1 cellular context compared by ENCODE assay signal in the genomic region with DNA sequence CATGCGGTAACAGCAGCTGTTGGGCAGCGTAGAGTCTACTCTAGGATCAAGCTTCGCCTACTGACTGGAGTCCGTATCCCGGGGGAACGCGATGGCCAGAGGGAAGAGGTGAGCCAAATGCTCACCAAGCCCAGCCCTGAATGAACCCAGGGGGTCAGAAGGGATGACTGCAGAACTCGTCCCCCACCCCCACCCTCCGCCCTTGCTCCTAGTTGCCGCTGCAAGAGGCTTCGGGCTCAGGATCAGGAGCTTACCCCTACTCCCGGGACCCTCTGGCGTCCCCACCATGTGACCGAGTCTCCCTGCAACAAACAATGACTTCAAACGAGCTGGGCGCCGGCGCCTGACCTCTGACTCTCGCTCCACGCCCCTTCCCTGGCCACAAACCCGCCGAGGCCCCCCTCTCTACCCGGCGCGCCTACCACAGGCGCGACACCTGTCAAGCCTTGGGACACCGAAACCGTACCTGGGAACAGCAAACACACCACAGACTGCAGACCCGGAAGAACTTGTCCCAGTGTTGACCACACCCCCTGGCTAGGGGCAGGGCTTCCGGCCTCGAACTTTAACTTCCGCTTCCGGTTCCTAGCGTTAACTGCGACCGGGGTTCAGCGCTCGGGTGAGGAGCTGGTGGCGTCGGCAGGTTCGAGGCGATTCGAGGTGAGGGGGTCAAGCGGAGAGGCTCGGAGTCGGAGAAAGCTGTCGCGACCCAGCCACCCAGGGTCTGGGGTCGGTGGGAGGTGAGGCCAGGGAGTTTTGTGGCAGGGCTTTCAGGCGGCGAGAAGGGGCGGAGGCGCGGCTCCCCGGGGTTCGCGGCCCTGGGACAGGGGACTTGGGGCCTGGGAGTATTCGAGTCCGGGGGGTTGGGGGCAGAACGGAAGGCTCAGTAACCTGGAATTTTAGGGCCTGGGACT.
TF ChIP-seq lines count a peak whose summit lies in the region.

Gene UBL5 (plus strand): TSS at position 594 of the 914 bp plus-strand sequence. CDS start 420 bp downstream, outside the sequence.

TF ChIP-seq in HepG2, 621 proteins besides CTCF, POLR2A, EP300 and RAD21 (continued from another document and continues in another):
- peak; percentile 96 for TF ChIP-seq PHF8 (CRISPR knock-in tag; IDR thresholded peaks at IDR 0.05)
- TF ChIP-seq, protein P1, sequence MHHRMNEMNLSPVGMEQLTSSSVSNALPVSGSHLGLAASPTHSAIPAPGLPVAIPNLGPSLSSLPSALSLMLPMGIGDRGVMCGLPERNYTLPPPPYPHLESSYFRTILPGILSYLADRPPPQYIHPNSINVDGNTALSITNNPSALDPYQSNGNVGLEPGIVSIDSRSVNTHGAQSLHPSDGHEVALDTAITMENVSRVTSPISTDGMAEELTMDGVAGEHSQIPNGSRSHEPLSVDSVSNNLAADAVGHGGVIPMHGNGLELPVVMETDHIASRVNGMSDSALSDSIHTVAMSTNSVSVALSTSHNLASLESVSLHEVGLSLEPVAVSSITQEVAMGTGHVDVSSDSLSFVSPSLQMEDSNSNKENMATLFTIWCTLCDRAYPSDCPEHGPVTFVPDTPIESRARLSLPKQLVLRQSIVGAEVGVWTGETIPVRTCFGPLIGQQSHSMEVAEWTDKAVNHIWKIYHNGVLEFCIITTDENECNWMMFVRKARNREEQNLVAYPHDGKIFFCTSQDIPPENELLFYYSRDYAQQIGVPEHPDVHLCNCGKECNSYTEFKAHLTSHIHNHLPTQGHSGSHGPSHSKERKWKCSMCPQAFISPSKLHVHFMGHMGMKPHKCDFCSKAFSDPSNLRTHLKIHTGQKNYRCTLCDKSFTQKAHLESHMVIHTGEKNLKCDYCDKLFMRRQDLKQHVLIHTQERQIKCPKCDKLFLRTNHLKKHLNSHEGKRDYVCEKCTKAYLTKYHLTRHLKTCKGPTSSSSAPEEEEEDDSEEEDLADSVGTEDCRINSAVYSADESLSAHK (CRISPR knock-in tag; IDR thresholded peaks at IDR 0.05; ENCODE audit: borderline replicate concordance), result 0 out of 2 replicates have a peak, but pooled peaks have one; percentile 70
- TF ChIP-seq ZNF510 (CRISPR knock-in tag; IDR thresholded peaks at IDR 0.05; ENCODE audit: low read depth), result 0 out of 2 replicates have a peak, but pooled peaks have one; percentile 35
- no peak for TF ChIP-seq CREB1 (IDR thresholded peaks at IDR 0.05)
- peak; percentile 59; the same call in 1 of the 2 replicates for TF ChIP-seq CREB1 (CRISPR knock-in tag; IDR thresholded peaks at IDR 0.05)
- TF ChIP-seq, protein P2, sequence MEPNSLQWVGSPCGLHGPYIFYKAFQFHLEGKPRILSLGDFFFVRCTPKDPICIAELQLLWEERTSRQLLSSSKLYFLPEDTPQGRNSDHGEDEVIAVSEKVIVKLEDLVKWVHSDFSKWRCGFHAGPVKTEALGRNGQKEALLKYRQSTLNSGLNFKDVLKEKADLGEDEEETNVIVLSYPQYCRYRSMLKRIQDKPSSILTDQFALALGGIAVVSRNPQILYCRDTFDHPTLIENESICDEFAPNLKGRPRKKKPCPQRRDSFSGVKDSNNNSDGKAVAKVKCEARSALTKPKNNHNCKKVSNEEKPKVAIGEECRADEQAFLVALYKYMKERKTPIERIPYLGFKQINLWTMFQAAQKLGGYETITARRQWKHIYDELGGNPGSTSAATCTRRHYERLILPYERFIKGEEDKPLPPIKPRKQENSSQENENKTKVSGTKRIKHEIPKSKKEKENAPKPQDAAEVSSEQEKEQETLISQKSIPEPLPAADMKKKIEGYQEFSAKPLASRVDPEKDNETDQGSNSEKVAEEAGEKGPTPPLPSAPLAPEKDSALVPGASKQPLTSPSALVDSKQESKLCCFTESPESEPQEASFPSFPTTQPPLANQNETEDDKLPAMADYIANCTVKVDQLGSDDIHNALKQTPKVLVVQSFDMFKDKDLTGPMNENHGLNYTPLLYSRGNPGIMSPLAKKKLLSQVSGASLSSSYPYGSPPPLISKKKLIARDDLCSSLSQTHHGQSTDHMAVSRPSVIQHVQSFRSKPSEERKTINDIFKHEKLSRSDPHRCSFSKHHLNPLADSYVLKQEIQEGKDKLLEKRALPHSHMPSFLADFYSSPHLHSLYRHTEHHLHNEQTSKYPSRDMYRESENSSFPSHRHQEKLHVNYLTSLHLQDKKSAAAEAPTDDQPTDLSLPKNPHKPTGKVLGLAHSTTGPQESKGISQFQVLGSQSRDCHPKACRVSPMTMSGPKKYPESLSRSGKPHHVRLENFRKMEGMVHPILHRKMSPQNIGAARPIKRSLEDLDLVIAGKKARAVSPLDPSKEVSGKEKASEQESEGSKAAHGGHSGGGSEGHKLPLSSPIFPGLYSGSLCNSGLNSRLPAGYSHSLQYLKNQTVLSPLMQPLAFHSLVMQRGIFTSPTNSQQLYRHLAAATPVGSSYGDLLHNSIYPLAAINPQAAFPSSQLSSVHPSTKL (CRISPR knock-in tag; IDR thresholded peaks at IDR 0.05), result peak; percentile 54
- 0 out of 2 replicates have a peak, but pooled peaks have one; percentile 17 for TF ChIP-seq ZHX2 (IDR thresholded peaks at IDR 0.05; ENCODE audit: low read depth)
- TF ChIP-seq ZHX2 (CRISPR knock-in tag; IDR thresholded peaks at IDR 0.05; ENCODE audit: borderline replicate concordance), result no peak
- TF ChIP-seq ZNF232 (CRISPR knock-in tag; IDR thresholded peaks at IDR 0.05; ENCODE audit: borderline replicate concordance), result no peak
- no peak for TF ChIP-seq ZNF83 (CRISPR knock-in tag; IDR thresholded peaks at IDR 0.05; ENCODE audit: borderline replicate concordance)
- TF ChIP-seq PHF5A (CRISPR knock-in tag; IDR thresholded peaks at IDR 0.05; ENCODE audit: low read depth, unreplicated experiment), result no peak
- TF ChIP-seq ZNF552 (CRISPR knock-in tag; IDR thresholded peaks at IDR 0.05; ENCODE audit: borderline replicate concordance), result peak; percentile 47; the same call in 1 of the 2 replicates
- TF ChIP-seq ZNF788 (CRISPR knock-in tag; IDR thresholded peaks at IDR 0.05; ENCODE audit: borderline replicate concordance), result peak; percentile 66; the same call in 1 of the 2 replicates
- TF ChIP-seq CAMTA2 (CRISPR knock-in tag; IDR thresholded peaks at IDR 0.05; ENCODE audit: borderline replicate concordance), result 0 out of 2 replicates have a peak, but pooled peaks have one; percentile 31
- peak; percentile 63; the same call in 1 of the 2 replicates for TF ChIP-seq ZBTB26 (CRISPR knock-in tag; IDR thresholded peaks at IDR 0.05; ENCODE audit: borderline replicate concordance)
- TF ChIP-seq ZNF790 (CRISPR knock-in tag; IDR thresholded peaks at IDR 0.05; ENCODE audit: borderline replicate concordance), result no peak
- no peak for TF ChIP-seq ZNF101 (CRISPR knock-in tag; IDR thresholded peaks at IDR 0.05; ENCODE audit: borderline replicate concordance, low read depth)
- TF ChIP-seq ZKSCAN8 (CRISPR knock-in tag; IDR thresholded peaks at IDR 0.05; ENCODE audit: borderline replicate concordance), result peak; percentile 23; the same call in 1 of the 2 replicates
- TF ChIP-seq MEIS1 (CRISPR knock-in tag; IDR thresholded peaks at IDR 0.05; ENCODE audit: borderline replicate concordance), result 0 out of 2 replicates have a peak, but pooled peaks have one; percentile 35
- peak; percentile 69; the same call in 1 of the 2 replicates for TF ChIP-seq ZNF614 (CRISPR knock-in tag; IDR thresholded peaks at IDR 0.05; ENCODE audit: borderline replicate concordance)
- TF ChIP-seq, protein P3, sequence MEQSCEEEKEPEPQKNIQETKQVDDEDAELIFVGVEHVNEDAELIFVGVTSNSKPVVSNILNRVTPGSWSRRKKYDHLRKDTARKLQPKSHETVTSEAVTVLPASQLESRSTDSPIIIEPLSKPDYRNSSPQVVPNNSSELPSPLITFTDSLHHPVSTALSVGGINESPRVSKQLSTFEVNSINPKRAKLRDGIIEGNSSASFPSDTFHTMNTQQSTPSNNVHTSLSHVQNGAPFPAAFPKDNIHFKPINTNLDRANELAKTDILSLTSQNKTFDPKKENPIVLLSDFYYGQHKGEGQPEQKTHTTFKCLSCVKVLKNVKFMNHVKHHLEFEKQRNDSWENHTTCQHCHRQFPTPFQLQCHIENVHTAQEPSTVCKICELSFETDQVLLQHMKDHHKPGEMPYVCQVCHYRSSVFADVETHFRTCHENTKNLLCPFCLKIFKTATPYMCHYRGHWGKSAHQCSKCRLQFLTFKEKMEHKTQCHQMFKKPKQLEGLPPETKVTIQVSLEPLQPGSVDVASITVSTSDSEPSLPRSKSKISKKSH (CRISPR knock-in tag; IDR thresholded peaks at IDR 0.05; ENCODE audit: borderline replicate concordance), result peak; percentile 88; the same call in 1 of the 2 replicates
- peak; percentile 74; the same call in 1 of the 2 replicates for TF ChIP-seq ZNF598 (CRISPR knock-in tag; IDR thresholded peaks at IDR 0.05; ENCODE audit: borderline replicate concordance)
- TF ChIP-seq ZNF616 (CRISPR knock-in tag; IDR thresholded peaks at IDR 0.05; ENCODE audit: low read depth), result 0 out of 2 replicates have a peak, but pooled peaks have one; percentile 29
- TF ChIP-seq AGO2 (optimal IDR thresholded peaks at IDR 0.05; ENCODE audit: low read depth, low read length), result peak; percentile 48
- 0 out of 2 replicates have a peak, but pooled peaks have one; percentile 55 for TF ChIP-seq KLF12 (CRISPR knock-in tag; IDR thresholded peaks at IDR 0.05; ENCODE audit: borderline replicate concordance)
- no peak for TF ChIP-seq POLR2AphosphoS2 (IDR thresholded peaks at IDR 0.05; ENCODE audit: low read depth, low read length)
- TF ChIP-seq ZMAT3 (CRISPR knock-in tag; conservative IDR thresholded peaks at IDR 0.05), result 0 out of 2 replicates have a peak, but pooled peaks have one; percentile 48
- TF ChIP-seq FOXJ3 (CRISPR knock-in tag; IDR thresholded peaks at IDR 0.05; ENCODE audit: borderline replicate concordance), result 0 out of 2 replicates have a peak, but pooled peaks have one; percentile 37
- TF ChIP-seq, protein P4, sequence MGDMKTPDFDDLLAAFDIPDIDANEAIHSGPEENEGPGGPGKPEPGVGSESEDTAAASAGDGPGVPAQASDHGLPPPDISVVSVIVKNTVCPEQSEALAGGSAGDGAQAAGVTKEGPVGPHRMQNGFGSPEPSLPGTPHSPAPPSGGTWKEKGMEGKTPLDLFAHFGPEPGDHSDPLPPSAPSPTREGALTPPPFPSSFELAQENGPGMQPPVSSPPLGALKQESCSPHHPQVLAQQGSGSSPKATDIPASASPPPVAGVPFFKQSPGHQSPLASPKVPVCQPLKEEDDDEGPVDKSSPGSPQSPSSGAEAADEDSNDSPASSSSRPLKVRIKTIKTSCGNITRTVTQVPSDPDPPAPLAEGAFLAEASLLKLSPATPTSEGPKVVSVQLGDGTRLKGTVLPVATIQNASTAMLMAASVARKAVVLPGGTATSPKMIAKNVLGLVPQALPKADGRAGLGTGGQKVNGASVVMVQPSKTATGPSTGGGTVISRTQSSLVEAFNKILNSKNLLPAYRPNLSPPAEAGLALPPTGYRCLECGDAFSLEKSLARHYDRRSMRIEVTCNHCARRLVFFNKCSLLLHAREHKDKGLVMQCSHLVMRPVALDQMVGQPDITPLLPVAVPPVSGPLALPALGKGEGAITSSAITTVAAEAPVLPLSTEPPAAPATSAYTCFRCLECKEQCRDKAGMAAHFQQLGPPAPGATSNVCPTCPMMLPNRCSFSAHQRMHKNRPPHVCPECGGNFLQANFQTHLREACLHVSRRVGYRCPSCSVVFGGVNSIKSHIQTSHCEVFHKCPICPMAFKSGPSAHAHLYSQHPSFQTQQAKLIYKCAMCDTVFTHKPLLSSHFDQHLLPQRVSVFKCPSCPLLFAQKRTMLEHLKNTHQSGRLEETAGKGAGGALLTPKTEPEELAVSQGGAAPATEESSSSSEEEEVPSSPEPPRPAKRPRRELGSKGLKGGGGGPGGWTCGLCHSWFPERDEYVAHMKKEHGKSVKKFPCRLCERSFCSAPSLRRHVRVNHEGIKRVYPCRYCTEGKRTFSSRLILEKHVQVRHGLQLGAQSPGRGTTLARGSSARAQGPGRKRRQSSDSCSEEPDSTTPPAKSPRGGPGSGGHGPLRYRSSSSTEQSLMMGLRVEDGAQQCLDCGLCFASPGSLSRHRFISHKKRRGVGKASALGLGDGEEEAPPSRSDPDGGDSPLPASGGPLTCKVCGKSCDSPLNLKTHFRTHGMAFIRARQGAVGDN (CRISPR knock-in tag; IDR thresholded peaks at IDR 0.05), result peak; percentile 86
